1 cellular context compared by ENCODE assay signal in genomic region chr11:92969634-92970347, GRCh38.
TF ChIP-seq lines count a peak whose summit lies in the region.

Gene MTNR1B, plus strand, starts transcription at chr11:92969651. Its CDS starts 75 bp downstream, at chr11:92969726.

TF ChIP-seq in HEK293, 187 proteins besides CTCF, POLR2A, EP300 and RAD21 (continued from another document):
- TF ChIP-seq ZNF639 (tag by site-specific recombination; IDR thresholded peaks at IDR 0.05) (no peak), ZNF24 (tag by site-specific recombination; IDR thresholded peaks at IDR 0.05) (no peak)
TF ChIP-seq in HEK293: peak in this region for 2.
